Comparison of ENCODE assay signal across 22 cellular contexts in the genomic region with DNA sequence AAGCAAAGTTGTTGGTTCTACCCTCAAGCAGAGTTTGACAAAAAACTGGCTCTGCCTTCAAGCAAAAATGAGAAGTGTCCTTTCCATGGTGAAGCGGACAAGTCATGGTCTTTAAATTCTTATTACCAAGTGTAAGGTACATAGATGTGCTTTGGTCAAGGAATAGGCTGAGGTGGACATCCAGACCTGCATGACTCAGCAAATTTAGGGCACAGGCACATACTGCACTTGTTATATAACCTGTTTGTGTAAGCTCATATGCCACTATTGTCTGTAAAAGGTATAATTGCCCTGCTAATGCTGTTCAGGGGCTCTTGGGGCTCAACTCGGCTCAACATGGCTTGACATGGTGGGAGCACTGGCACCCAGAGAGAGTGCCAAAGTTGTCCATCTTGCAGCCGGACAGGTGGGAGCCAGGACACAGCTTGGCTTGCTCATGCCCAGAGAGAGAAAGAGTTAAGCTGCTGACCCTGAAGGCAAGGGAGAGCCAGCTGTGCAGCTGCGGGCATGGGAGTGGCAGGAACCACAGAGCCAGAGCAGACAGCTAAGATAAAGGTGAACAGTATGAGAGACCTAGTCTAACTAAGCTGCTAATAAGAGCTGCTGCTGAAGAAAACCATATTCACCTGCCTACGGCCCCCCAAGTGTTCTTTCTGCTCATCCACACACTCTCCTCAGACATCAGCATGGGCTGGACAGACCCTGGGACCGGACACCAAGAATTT. TPM values are rescaled to one million over a fixed set of nuclear protein-coding genes. Genes with fewer than 3 reads are reported as not detected.
DNase-seq lines count a peak whose midpoint lies in the region; ATAC-seq, FAIRE-seq and TF ChIP-seq lines count a peak whose summit lies in the region.
"Had no signal": no experiment of that assay in that cellular context is flagged by ENCODE, and none has a peak within 500 bp of the region (broad histone marks: within the 10 kb centered on the region; RNA-seq: fewer than 3 reads in every experiment).

No MANE protein-coding gene starts in this region.

- POLR2A ChIA-PET in A549 (lab: Yijun Ruan, JAX): no interaction called here
- POLR2A ChIA-PET in activated CD4-positive, alpha-beta memory T cell treated with anti-CD3 and anti-CD28 coated beads for 36 hours (lab: Charles Lee): no interaction called here

- 98% methylated on average over 5 of the region's 6 CpGs for WGBS in A549 (ENCODE audit: missing lambda C conversion rate)
- WGBS in body of pancreas, 2 donors: 65 to 77% methylated on average over 5 to 6 of the region's 6 CpGs

- H3K36me3 Mint-ChIP-seq in activated CD4-positive, alpha-beta memory T cell treated with anti-CD3 and anti-CD28 coated beads for 36 hours: peaks cover 74% of the 10 kb centered on the region

- H3K4me1 Mint-ChIP-seq in activated CD4-positive, alpha-beta memory T cell treated with anti-CD3 and anti-CD28 coated beads for 36 hours (ENCODE audit: low read depth): no peaks in the 10 kb centered on the region
- H3K4me1 Mint-ChIP-seq: CD14-positive monocyte had no signal

- FAIRE-seq in A549 (lab: Jason Lieb, UNC) (no peak), H54 (lab: Jason Lieb, UNC) (peak; percentile 36)
- FAIRE-seq: GM12891, GM18507 had no signal

- TF ChIP-seq EP300 in A549 (IDR thresholded peaks at IDR 0.05): no peak

- ATAC-seq in A549: no peak
- ATAC-seq in body of pancreas: peak; percentile 87
- ATAC-seq: T-helper 17 cell had no signal

- TF ChIP-seq CTCF in A549 (IDR thresholded peaks at IDR 0.05) (no peak), body of pancreas (IDR thresholded peaks at IDR 0.05) (no peak)

- H3K4me1 ChIP-seq in A549: peaks cover 6% of the 10 kb centered on the region; the same call in 1 of the 3 replicates
- peaks cover 21% of the 10 kb centered on the region for H3K4me1 ChIP-seq in body of pancreas

- TF ChIP-seq POLR2A in A549 (IDR thresholded peaks at IDR 0.05; ENCODE audit: low read length) (no peak), H54 (IDR thresholded peaks at IDR 0.05; ENCODE audit: low read depth, low read length) (no peak), body of pancreas (IDR thresholded peaks at IDR 0.05) (no peak)

- H3K4me2 ChIP-seq in A549: no peak overlapping the region

- H3K9me3 Mint-ChIP-seq in activated CD4-positive, alpha-beta memory T cell treated with anti-CD3 and anti-CD28 coated beads for 36 hours: peaks cover 3% of the 10 kb centered on the region

- H3K4me3 Mint-ChIP-seq in activated CD4-positive, alpha-beta memory T cell treated with anti-CD3 and anti-CD28 coated beads for 36 hours: no peak overlapping the region
- H3K4me3 Mint-ChIP-seq: CD14-positive monocyte, T-helper 17 cell had no signal

- CTCF ChIA-PET in A549 (lab: Yijun Ruan, JAX): no interaction called here
- CTCF ChIA-PET in activated CD4-positive, alpha-beta memory T cell treated with anti-CD3 and anti-CD28 coated beads for 36 hours (lab: Charles Lee): no interaction called here

- H3K27me3 Mint-ChIP-seq in activated CD4-positive, alpha-beta memory T cell treated with anti-CD3 and anti-CD28 coated beads for 36 hours: no peaks in the 10 kb centered on the region
- H3K27me3 Mint-ChIP-seq: T-helper 17 cell had no signal

- no peak overlapping the region for H3K27ac Mint-ChIP-seq in activated CD4-positive, alpha-beta memory T cell treated with anti-CD3 and anti-CD28 coated beads for 36 hours
- H3K27ac Mint-ChIP-seq: T-helper 17 cell had no signal

- no peak overlapping the region for H3K4me3 ChIP-seq in A549
- H3K4me3 ChIP-seq in body of pancreas: no peak overlapping the region

- no peak for TF ChIP-seq RAD21 in A549 (conservative IDR thresholded peaks at IDR 0.05 in 1 of 2, IDR thresholded peaks at IDR 0.05 in 1 of 2)

- intact Hi-C loops in body of pancreas (cut with DNase I): no loop called here
- intact Hi-C loops in activated CD4-positive, alpha-beta memory T cell treated with anti-CD3 and anti-CD28 coated beads for 36 hours (cut with micrococcal nuclease): no loop called here

- peaks cover 16% of the 10 kb centered on the region; the same call in 2 of the 3 replicates for H3K9me3 ChIP-seq in A549
- H3K9me3 ChIP-seq in body of pancreas: no peaks in the 10 kb centered on the region

- no peaks in the 10 kb centered on the region for H3K27me3 ChIP-seq in body of pancreas

- DNase-seq in A549 (ENCODE audit: low read depth in 1 of 2, low spot score in 1 of 2) (no peak), H54 (ENCODE audit: insufficient read length, low spot score) (no peak), body of pancreas (peak in 3 of 4 donors; percentile 38 to 60 (median 55)), myocyte (ENCODE audit: low read depth) (peak; percentile 18), NCI-H1694 treated with DMSO at 0.1 percent for 48 hours (lab: John Stamatoyannopoulos, UW) (no peak)
- DNase-seq in activated CD4-positive, alpha-beta T cell treated with anti-CD3 and anti-CD28 coated beads for 4 hours: no peak
- DNase-seq in activated CD4-positive, alpha-beta memory T cell treated with anti-CD3 and anti-CD28 coated beads for 36 hours: no peak
- DNase-seq in activated effector memory CD4-positive, alpha-beta T cell treated with Interleukin-2 at 50 U/mL for 16 hours: no peak
- DNase-seq: 8988T, DND-41, KBM-7, NCI-H1092, NCI-H1436, NCI-H2029 treated with DMSO at 0.1 percent for 48 hours, NCI-H2171, NCI-H345, NCI-H524 treated with DMSO at 0.1 percent for 48 hours, SHP77, T-helper 17 cell had no signal

- H3K36me3 ChIP-seq in body of pancreas (replicated peaks in 1 of 2; ENCODE audit: insufficient read depth in 1 of 2, low read depth in 2 of 2): peaks cover 0 to 11% of the 10 kb centered on the region in 2 donors

- H3K27ac ChIP-seq in A549 (peak overlapping the region; percentile 50 to 68), body of pancreas (peak overlapping the region in 2 of 4 donors; percentile 6 to 54)

TF ChIP-seq in A549, 52 proteins besides CTCF, POLR2A, EP300 and RAD21:
- TF ChIP-seq, protein P1, sequence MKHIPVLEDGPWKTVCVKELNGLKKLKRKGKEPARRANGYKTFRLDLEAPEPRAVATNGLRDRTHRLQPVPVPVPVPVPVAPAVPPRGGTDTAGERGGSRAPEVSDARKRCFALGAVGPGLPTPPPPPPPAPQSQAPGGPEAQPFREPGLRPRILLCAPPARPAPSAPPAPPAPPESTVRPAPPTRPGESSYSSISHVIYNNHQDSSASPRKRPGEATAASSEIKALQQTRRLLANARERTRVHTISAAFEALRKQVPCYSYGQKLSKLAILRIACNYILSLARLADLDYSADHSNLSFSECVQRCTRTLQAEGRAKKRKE (CRISPR knock-in tag; IDR thresholded peaks at IDR 0.05; ENCODE audit: low read depth): no peak
- no peak for TF ChIP-seq EHF (CRISPR knock-in tag; IDR thresholded peaks at IDR 0.05)
- TF ChIP-seq CBX8 (IDR thresholded peaks at IDR 0.05): no peak
- TF ChIP-seq, protein P2, sequence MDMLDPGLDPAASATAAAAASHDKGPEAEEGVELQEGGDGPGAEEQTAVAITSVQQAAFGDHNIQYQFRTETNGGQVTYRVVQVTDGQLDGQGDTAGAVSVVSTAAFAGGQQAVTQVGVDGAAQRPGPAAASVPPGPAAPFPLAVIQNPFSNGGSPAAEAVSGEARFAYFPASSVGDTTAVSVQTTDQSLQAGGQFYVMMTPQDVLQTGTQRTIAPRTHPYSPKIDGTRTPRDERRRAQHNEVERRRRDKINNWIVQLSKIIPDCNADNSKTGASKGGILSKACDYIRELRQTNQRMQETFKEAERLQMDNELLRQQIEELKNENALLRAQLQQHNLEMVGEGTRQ (IDR thresholded peaks at IDR 0.05): no peak
- no peak for TF ChIP-seq ESRRA (IDR thresholded peaks at IDR 0.05; ENCODE audit: borderline replicate concordance, low read length)
- TF ChIP-seq HOXA7 (CRISPR knock-in tag; IDR thresholded peaks at IDR 0.05): no peak
- no peak for TF ChIP-seq RARB (CRISPR knock-in tag; IDR thresholded peaks at IDR 0.05)
- no peak for TF ChIP-seq JUN (IDR thresholded peaks at IDR 0.05)
- peak; percentile 94 for TF ChIP-seq NFE2L2 (conservative IDR thresholded peaks at IDR 0.05; ENCODE audit: low read length)
- peak; percentile 90 for TF ChIP-seq MAFK (IDR thresholded peaks at IDR 0.05; ENCODE audit: partially characterized antibody)
- TF ChIP-seq HOXB13 (CRISPR knock-in tag; IDR thresholded peaks at IDR 0.05; ENCODE audit: low read depth): no peak
- TF ChIP-seq PHF8 (IDR thresholded peaks at IDR 0.05; ENCODE audit: borderline replicate concordance, low read depth): no peak
- no peak for TF ChIP-seq CEBPB (IDR thresholded peaks at IDR 0.05)

RNA-seq across cellular contexts. Expression of a gene that starts 17.7 kb away (rescaled TPM):
- polyA plus RNA-seq in A549 (2011; rRNA removed) (11.3 and 12.4 TPM in 2 replicates), A549 (2017; fragmentation: RNase III; extraction: RNeasy Plus Mini Kit Qiagen cat#74134 plus additional on column Dnase treatment) (10.3 to 11.9 TPM (median 11.8 TPM) in 3 replicates)
- 5.0 and 6.0 TPM in 2 replicates for polyA plus RNA-seq in A549 (2012; cell fraction: cytosol; rRNA removed)
- polyA plus RNA-seq in A549 (2012; cell fraction: nucleus; rRNA removed): 4.7 and 5.2 TPM in 2 replicates
- 11.0 and 12.0 TPM in 2 replicates for polyA minus RNA-seq in A549 (2011; rRNA and poly(A)+ RNA removed)
- total RNA-seq in body of pancreas (10 to 100 TPM; 50.8 to 63.9 TPM), myocyte (24.5 and 33.0 TPM in 2 replicates)
- 11.1 TPM for polyA plus RNA-seq in myocyte (2012)
- total RNA-seq in activated CD4-positive, alpha-beta memory T cell treated with anti-CD3 and anti-CD28 coated beads for 36 hours: 10 to 100 TPM; 28.4 to 29.7 TPM

Comparison
In these comparisons a context has a peak if more than half of its experiments do, and no peak if none do; other contexts are left out.
1. DNase-seq: peak in body of pancreas (3 of 4) and myocyte (single experiment); none in A549 (0 of 2), H54 (single experiment), activated CD4-positive, alpha-beta T cell treated with anti-CD3 and anti-CD28 coated beads for 4 hours (0 of 2), activated CD4-positive, alpha-beta memory T cell treated with anti-CD3 and anti-CD28 coated beads for 36 hours (single experiment), activated effector memory CD4-positive, alpha-beta T cell treated with Interleukin-2 at 50 U/mL for 16 hours (single experiment) and NCI-H1694 treated with DMSO at 0.1 percent for 48 hours (single experiment).